10 cellular contexts compared by ENCODE assay signal in the genomic region with DNA sequence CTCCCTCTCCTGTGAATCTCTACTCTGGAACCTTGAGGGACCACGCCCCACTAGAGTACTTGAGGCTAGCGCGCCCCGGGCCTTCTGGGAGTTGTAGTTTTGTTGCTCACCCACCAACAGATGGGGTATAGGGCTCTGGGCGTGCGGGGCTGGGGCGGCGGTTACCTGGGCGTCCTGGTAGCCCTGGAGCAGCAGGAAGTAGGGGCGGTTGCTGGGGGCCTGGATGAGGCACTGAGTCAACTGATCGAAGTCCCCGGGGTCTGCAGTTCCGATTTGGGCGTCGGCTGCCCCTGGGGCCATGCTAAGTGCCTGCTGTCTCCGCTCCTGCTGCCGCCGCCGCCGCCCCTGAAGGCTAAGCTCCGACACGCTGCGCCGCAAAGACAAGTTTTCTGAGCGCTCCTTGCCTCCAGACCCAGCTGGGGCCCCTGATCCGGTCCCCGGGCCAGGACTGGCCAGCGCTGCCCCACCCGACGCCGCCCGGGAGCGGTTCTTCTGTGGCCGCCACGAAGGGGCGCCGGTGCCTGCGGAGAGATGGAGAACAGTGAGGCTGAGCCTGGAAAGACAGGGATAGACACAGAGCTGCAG. TPM values are rescaled to one million over a fixed set of nuclear protein-coding genes. Genes with fewer than 3 reads are reported as not detected.
DNase-seq lines count a peak whose midpoint lies in the region; ATAC-seq lines count a peak whose summit lies in the region.
"Had no signal": no experiment of that assay in that cellular context is flagged by ENCODE, and none has a peak within 500 bp of the region (broad histone marks: within the 10 kb centered on the region; RNA-seq: fewer than 3 reads in every experiment).

No MANE protein-coding gene starts in this region.

- ATAC-seq in left colon, result peak; percentile 30
- no peak for ATAC-seq in GM18517 (IDR thresholded peaks at IDR 0.05; ENCODE audit: unreplicated experiment)
- ATAC-seq in GM19463 (IDR thresholded peaks at IDR 0.05; ENCODE audit: unreplicated experiment), result no peak

- intact Hi-C loops in left colon (cut with DNase I, micrococcal nuclease), result no loop called here

- DNase-seq in EH (ENCODE audit: low read depth) (peak; percentile 39), RPMI7951 (ENCODE audit: low read depth) (peak; percentile 76), left colon (peak in 1 of 2 donors; percentile 59), NCI-H1092 treated with DMSO at 0.1 percent for 48 hours (lab: John Stamatoyannopoulos, UW) (no peak)
- DNase-seq: CD8-positive, alpha-beta memory T cell; NCI-H446; stimulated activated CD4-positive, alpha-beta T cell treated with anti-CD3 and anti-CD28 coated beads, Interleukin-4, amount 100 ng/mL, for 1 hour had no signal

RNA-seq across cellular contexts. Expression of a gene that starts 5.3 kb away (rescaled TPM):
- total RNA-seq in RPMI7951 (2014; rRNA removed; shearing (Covaris generic)), result 1.9 and 2.3 TPM in 2 replicates
- 1 to 10 TPM; 2.7 to 2.8 TPM for total RNA-seq in left colon

RNA-seq across cellular contexts. Expression of a gene that starts 11.6 kb away (rescaled TPM):
- 0.12 TPM in 1 of 2 replicates, not detected in the other for total RNA-seq in RPMI7951 (2014; rRNA removed; shearing (Covaris generic))
- not detected for total RNA-seq in left colon
- total RNA-seq: CD8-positive, alpha-beta memory T cell; lower leg skin had no signal

RNA-seq across cellular contexts. Expression of a gene that starts 15.6 kb away (rescaled TPM):
- total RNA-seq in RPMI7951 (2014; rRNA removed; shearing (Covaris generic)), result 0.24 and 0.39 TPM in 2 replicates
- under 1 TPM; 0.64 to 0.67 TPM for total RNA-seq in left colon

RNA-seq across cellular contexts. Expression of a gene that starts 17.3 kb away (rescaled TPM):
- 0.60 and 0.78 TPM in 2 replicates for total RNA-seq in RPMI7951 (2014; rRNA removed; shearing (Covaris generic))
- under 1 TPM; 0.37 to 0.56 TPM for total RNA-seq in left colon

RNA-seq across cellular contexts. Expression of a gene that starts 20.2 kb away (rescaled TPM):
- total RNA-seq in RPMI7951 (2014; rRNA removed; shearing (Covaris generic)), result not detected in 2 replicates
- total RNA-seq in left colon, result not detected
- total RNA-seq: CD8-positive, alpha-beta memory T cell; lower leg skin had no signal
